In the genomic region with DNA sequence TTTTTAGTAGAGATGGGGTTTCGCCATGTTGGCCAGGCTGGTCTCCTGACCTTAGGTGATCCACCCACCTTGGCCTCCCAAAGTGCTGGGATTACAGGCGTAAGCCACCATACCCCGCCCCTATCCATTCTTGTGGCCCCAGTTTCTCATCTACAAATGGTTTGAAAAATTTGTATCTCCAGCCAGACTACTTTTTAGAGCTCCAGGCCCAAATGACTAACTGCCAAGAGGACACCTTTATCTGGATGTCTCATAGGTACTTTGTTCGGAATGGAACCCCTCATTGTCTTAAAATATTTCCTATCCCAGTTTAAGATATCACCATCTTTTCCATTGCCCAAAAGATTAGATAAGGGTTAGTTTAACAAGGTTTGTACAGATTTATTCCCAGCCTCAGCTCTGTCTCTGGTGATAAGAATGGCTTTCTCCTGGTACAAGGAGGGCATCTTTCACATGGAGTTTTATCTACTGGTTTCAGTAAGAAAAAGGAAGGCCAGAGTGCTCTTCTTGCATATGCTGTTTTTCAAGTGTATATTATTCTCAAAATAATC, we compare ENCODE assay signal across 35 cellular contexts. TPM values are rescaled to one million over a fixed set of nuclear protein-coding genes. Genes with fewer than 3 reads are reported as not detected.
"Had no signal": no experiment of that assay in that cellular context is flagged by ENCODE, and none has a peak within 500 bp of the region (broad histone marks: within the 10 kb centered on the region; RNA-seq: fewer than 3 reads in every experiment).

No MANE protein-coding gene starts in this region.

- H3K9me3 ChIP-seq: Peyer's patch, SJSA1, SK-N-SH had no signal

- H3K27ac ChIP-seq: brain microvascular endothelial cell, Peyer's patch, SJSA1, VCaP had no signal

- H3K4me1 ChIP-seq: Peyer's patch had no signal

- H3K4me2 ChIP-seq: SK-N-SH had no signal

- H3K9me3 Mint-ChIP-seq: activated B cell treated with CpG ODN at 0.5 μM for 24 hours; activated CD4-positive, alpha-beta memory T cell treated with anti-CD3 and anti-CD28 coated beads for 36 hours; activated naive CD8-positive, alpha-beta T cell treated with anti-CD3 and anti-CD28 coated beads for 36 hours had no signal

- H3K27me3 ChIP-seq: brain microvascular endothelial cell, Peyer's patch, SJSA1 had no signal

- H3K4me3 ChIP-seq: Peyer's patch, SJSA1 had no signal

- H3K27ac Mint-ChIP-seq: activated B cell treated with CpG ODN at 0.5 μM for 24 hours; activated CD4-positive, alpha-beta memory T cell treated with anti-CD3 and anti-CD28 coated beads for 36 hours; activated naive CD8-positive, alpha-beta T cell treated with anti-CD3 and anti-CD28 coated beads for 36 hours had no signal

- ATAC-seq: PC-3 had no signal

- H3K9ac ChIP-seq: SK-N-SH had no signal

- DNase-seq: activated B cell treated with CpG ODN at 0.5 μM for 24 hours; activated CD4-positive, alpha-beta memory T cell treated with anti-CD3 and anti-CD28 coated beads for 36 hours; activated CD4-positive, alpha-beta T cell treated with anti-CD3 and anti-CD28 coated beads for 4 hours; activated CD4-positive, alpha-beta T cell treated with anti-CD3 and anti-CD28 coated beads, Interleukin-2, amount 50 U/mL, for 1 hour; activated CD4-positive, CD25-positive, alpha-beta regulatory T cell treated with anti-CD3 and anti-CD28 coated beads, Interleukin-2, amount 50 U/mL, for 72 hours; activated CD8-positive, alpha-beta memory T cell treated with anti-CD3 and anti-CD28 coated beads, Interleukin-2, amount 50 U/mL, for 4 hours; activated effector memory CD4-positive, alpha-beta T cell treated with Interleukin-2 at 50 U/mL for 16 hours; activated naive CD4-positive, alpha-beta T cell treated with anti-CD3 and anti-CD28 coated beads, Interleukin-2, amount 50 U/mL, for 16 hours; activated naive CD8-positive, alpha-beta T cell treated with anti-CD3 and anti-CD28 coated beads for 36 hours; activated T-cell treated with anti-CD3 and anti-CD28 coated beads for 4 hours; activated T-cell treated with anti-CD3 and anti-CD28 coated beads, Interleukin-2, amount 50 U/mL, for 48 hours; amniotic stem cell; aorta; brain microvascular endothelial cell; KG1; MM.1S; MV-4-11; NCI-H1092; NCI-H1436 treated with DMSO at 0.1 percent for 48 hours; NCI-H1694 treated with DMSO at 0.1 percent for 48 hours; NCI-H2029; NCI-H345; NCI-H524 treated with DMSO at 0.1 percent for 48 hours; NCI-H748 treated with DMSO at 0.1 percent for 48 hours; NK-92 treated with Interleukin-12 subunit alpha and Interleukin-12 subunit beta, amount 100 ng/mL, for 24 hours; PC-3; Peyer's patch; RPMI8226; SHP77 treated with DMSO at 0.1 percent for 48 hours; SK-N-SH; T-helper 2 cell; T-helper 9 cell had no signal

- H3K4me3 Mint-ChIP-seq: activated B cell treated with CpG ODN at 0.5 μM for 24 hours; activated CD4-positive, alpha-beta memory T cell treated with anti-CD3 and anti-CD28 coated beads for 36 hours; activated naive CD8-positive, alpha-beta T cell treated with anti-CD3 and anti-CD28 coated beads for 36 hours had no signal

- H3K36me3 ChIP-seq: Peyer's patch had no signal

- H3K27me3 Mint-ChIP-seq: activated B cell treated with CpG ODN at 0.5 μM for 24 hours; activated CD4-positive, alpha-beta memory T cell treated with anti-CD3 and anti-CD28 coated beads for 36 hours; activated naive CD8-positive, alpha-beta T cell treated with anti-CD3 and anti-CD28 coated beads for 36 hours had no signal

- H3K36me3 Mint-ChIP-seq: activated CD4-positive, alpha-beta memory T cell treated with anti-CD3 and anti-CD28 coated beads for 36 hours; activated naive CD8-positive, alpha-beta T cell treated with anti-CD3 and anti-CD28 coated beads for 36 hours had no signal

RNA-seq across cellular contexts. Expression of a gene that starts 15.1 kb away (rescaled TPM):
- total RNA-seq: activated B cell treated with CpG ODN at 0.5 μM for 24 hours; activated CD4-positive, alpha-beta memory T cell treated with anti-CD3 and anti-CD28 coated beads for 36 hours; activated naive CD8-positive, alpha-beta T cell treated with anti-CD3 and anti-CD28 coated beads for 36 hours; NCI-H460 had no signal
- polyA plus RNA-seq: SK-N-SH had no signal

RNA-seq across cellular contexts. Expression of a gene that starts 59.6 kb away (rescaled TPM):
- total RNA-seq: activated CD4-positive, alpha-beta memory T cell treated with anti-CD3 and anti-CD28 coated beads for 36 hours; NCI-H460 had no signal
